In genomic region chr20:45651726-45652125, GRCh38 we compare ENCODE assay signal across 14 cellular contexts. TPM values are rescaled to one million over a fixed set of nuclear protein-coding genes. Genes with fewer than 3 reads are reported as not detected.
DNase-seq lines count a peak whose midpoint lies in the region; ATAC-seq, FAIRE-seq and TF ChIP-seq lines count a peak whose summit lies in the region.
"Not testable (repeated sequence)": the region's sequence is repeated elsewhere in the genome, so short reads cannot be mapped to it uniquely, and the experiment has no call there.
"Had no signal": no experiment of that assay in that cellular context is flagged by ENCODE, and none has a peak within 500 bp of the region (broad histone marks: within the 10 kb centered on the region; RNA-seq: fewer than 3 reads in every experiment).

No MANE protein-coding gene starts in this region.

- not testable (repeated sequence) for BruUV-seq in Caco-2 (replicated peaks; lab: Mats Ljungman, UMichigan); HepG2 (replicated peaks; lab: Mats Ljungman, UMichigan)

- intact Hi-C loops in Caco-2 (cut with micrococcal nuclease; ENCODE audit: unreplicated experiment); HepG2 (cut with micrococcal nuclease; ENCODE audit: unreplicated experiment); transverse colon (cut with DNase I; ENCODE audit: low total_unique reads): not testable (repeated sequence)

- not testable (repeated sequence) for TF ChIP-seq CTCF in Caco-2 (IDR thresholded peaks at IDR 0.05; ENCODE audit: insufficient read depth in 1 of 2, low read depth in 1 of 2, low read length in 1 of 2, severe bottlenecking in 1 of 2, unreplicated experiment in 1 of 2); GM12865 (IDR thresholded peaks at IDR 0.05; ENCODE audit: insufficient read depth, low read depth, low read length, missing control alignments); HepG2 (CRISPR knock-in tag; IDR thresholded peaks at IDR 0.05); transverse colon (IDR thresholded peaks at IDR 0.05)

- not testable (repeated sequence) for H3K27me3 Mint-ChIP-seq in Caco-2 (ENCODE audit: insufficient read depth, unreplicated experiment)

- ATAC-seq in HepG2, result not testable (repeated sequence)

- WGBS in HepG2 (ENCODE audit: low lambda C conversion rate), result 30% methylated on average over 7 of the region's 7 CpGs
- WGBS in transverse colon (ENCODE audit: low coverage in 1 of 2), 2 donors, result 76% methylated on average over 7 of the region's 7 CpGs; no CpG with 5 or more reads in 1 of the 2 donors

- H3K9me3 Mint-ChIP-seq in Caco-2 (ENCODE audit: unreplicated experiment), result not testable (repeated sequence)

- CTCF ChIA-PET in Caco-2 (lab: Charles Lee), result interaction anchor here (0.7 kb wide), 1 partner anchor 119 kb away, joined by 3 read pairs; no protein-coding TSS in a partner anchor
- CTCF ChIA-PET in HepG2 (lab: Yijun Ruan, JAX; ENCODE audit: low intra/inter-chr PET ratio, low total read pairs), result not testable (repeated sequence)

- H3K4me3 ChIP-seq in Caco-2 (ENCODE audit: low read depth, low read length); GM12865 (ENCODE audit: low read depth, low read length); HepG2 (replicated peaks in 1 of 3; ENCODE audit: insufficient read depth in 1 of 3, low read depth in 2 of 3, low read length in 3 of 3); transverse colon: not testable (repeated sequence)

- TF ChIP-seq POLR2A in HepG2 (IDR thresholded peaks at IDR 0.05; ENCODE audit: insufficient read depth in 1 of 2, low read depth in 2 of 2, low read length in 2 of 2); transverse colon (IDR thresholded peaks at IDR 0.05): not testable (repeated sequence)

- peaks cover 19% of the 10 kb centered on the region for H3K4me1 ChIP-seq in Caco-2
- not testable (repeated sequence) for H3K4me1 ChIP-seq in HepG2 (ENCODE audit: insufficient read depth, low read length); transverse colon

- H3K4me3 Mint-ChIP-seq in Caco-2 (ENCODE audit: unreplicated experiment), result not testable (repeated sequence)

- not testable (repeated sequence) for H3K27ac Mint-ChIP-seq in Caco-2 (ENCODE audit: unreplicated experiment)

- not testable (repeated sequence) for H2AFZ ChIP-seq in HepG2 (ENCODE audit: low read length)

- not testable (repeated sequence) for H4K20me1 ChIP-seq in HepG2 (ENCODE audit: insufficient read depth, low read length)

- peak overlapping the region; percentile 30 for H3K4me2 ChIP-seq in HepG2 (ENCODE audit: low read depth, low read length)

- H3K9ac ChIP-seq in HepG2 (ENCODE audit: insufficient read depth, low read depth, low read length), result not testable (repeated sequence)

- H3K36me3 Mint-ChIP-seq in Caco-2 (ENCODE audit: insufficient read depth, unreplicated experiment), result not testable (repeated sequence)

- peaks cover 17% of the 10 kb centered on the region for H3K4me1 Mint-ChIP-seq in Caco-2 (ENCODE audit: low read depth, unreplicated experiment)

- not testable (repeated sequence) for TF ChIP-seq RAD21 in HepG2 (CRISPR knock-in tag; IDR thresholded peaks at IDR 0.05)

- not testable (repeated sequence) for H3K27me3 ChIP-seq in Caco-2 (replicated peaks; ENCODE audit: control insufficient read depth, insufficient read depth, low read length); HepG2 (ENCODE audit: control insufficient read depth in 1 of 2, insufficient read depth in 2 of 2, low read length in 2 of 2); transverse colon

- H3K36me3 ChIP-seq in Caco-2 (ENCODE audit: control insufficient read depth, insufficient read depth, low read length); HepG2 (replicated peaks in 1 of 2; ENCODE audit: control insufficient read depth in 1 of 2, insufficient read depth in 2 of 2, low read length in 2 of 2); transverse colon: not testable (repeated sequence)

- peak; percentile 51 for FAIRE-seq in HepG2 (lab: Jason Lieb, UNC)

- not testable (repeated sequence) for H3K9me3 ChIP-seq in Caco-2; HepG2 (ENCODE audit: low read length); transverse colon

- POLR2A ChIA-PET in Caco-2 (lab: Charles Lee); HepG2 (lab: Yijun Ruan, JAX): not testable (repeated sequence)

- peak; percentile 50 to 57 for DNase-seq in Caco-2
- peak; percentile 3 for DNase-seq in GM12865 (ENCODE audit: low read depth)
- peak; percentile 16 to 17 for DNase-seq in NCI-H187 (lab: John Stamatoyannopoulos, UW)
- peak; percentile 2 for DNase-seq in NCI-H2171 treated with DMSO at 0.1 percent for 48 hours (lab: John Stamatoyannopoulos, UW)
- DNase-seq in NCI-H526 (lab: John Stamatoyannopoulos, UW), result peak; percentile 21 to 55
- peak; percentile 15 to 47 for DNase-seq in SHP77 (lab: John Stamatoyannopoulos, UW)
- DNase-seq in HepG2 (ENCODE audit: low spot score), result peak; percentile 29
- peak; percentile 23 for DNase-seq in transverse colon

- H3K79me2 ChIP-seq in HepG2 (ENCODE audit: insufficient read depth, low read length), result not testable (repeated sequence)

- TF ChIP-seq EP300 in HepG2 (IDR thresholded peaks at IDR 0.05; ENCODE audit: low read depth in 2 of 2, low read length in 2 of 2); HepG2 (CRISPR knock-in tag; IDR thresholded peaks at IDR 0.05; ENCODE audit: borderline replicate concordance); transverse colon (IDR thresholded peaks at IDR 0.05; ENCODE audit: low read depth): not testable (repeated sequence)

- H3K27ac ChIP-seq in HepG2 (ENCODE audit: extremely low read length, insufficient read depth, low read length); transverse colon: not testable (repeated sequence)

- in situ Hi-C loops in HepG2 (cut with HindIII; ENCODE audit: extremely low pct_ligation_motif_present, low pct_unique_long_range_greater_than_20kb); transverse colon (cut with MboI; ENCODE audit: low pct_ligation_motif_present in 1 of 4, low pct_unique_long_range_greater_than_20kb in 1 of 4, low sequenced_read_pairs in 3 of 4): not testable (repeated sequence)

RNA-seq across cellular contexts. Expression of gene WFDC11, which starts 18.3 kb away (rescaled TPM):
- total RNA-seq in Caco-2 (2022) (not detected in 2 replicates), HepG2 (2016; rRNA removed; fragmentation: Illumina TruSeq; extraction: Trizol) (not detected in 2 replicates), transverse colon (not detected)
- not detected in 2 replicates for total RNA-seq in HepG2 (2016; cell fraction: cytosol; rRNA removed; fragmentation: Illumina TruSeq; extraction: Trizol; ENCODE audit: low read depth)
- not detected in 2 replicates for total RNA-seq in HepG2 (2016; cell fraction: insoluble cytoplasmic fraction; rRNA removed; fragmentation: Illumina TruSeq; extraction: Trizol)
- not detected in 2 replicates for total RNA-seq in HepG2 (2016; cell fraction: membrane; rRNA removed; fragmentation: Illumina TruSeq; extraction: Trizol)
- not detected in 2 replicates for total RNA-seq in HepG2 (2016; cell fraction: nucleus; rRNA removed; fragmentation: Illumina TruSeq; extraction: Trizol)
- not detected in 2 replicates for polyA plus RNA-seq in HepG2 (2011; rRNA removed)
- not detected in 2 replicates for polyA plus RNA-seq in HepG2 (2011; cell fraction: cytosol; rRNA removed)
- polyA plus RNA-seq in HepG2 (2011; cell fraction: nucleus; rRNA removed), result not detected in 2 replicates
- not detected in 2 replicates for polyA plus RNA-seq in HepG2 (2012)
- polyA plus RNA-seq in HepG2 (2016; cell fraction: cytosol; fragmentation: Illumina TruSeq; extraction: Trizol; ENCODE audit: low read depth), result not detected in 2 replicates
- polyA plus RNA-seq in HepG2 (2016; cell fraction: insoluble cytoplasmic fraction; fragmentation: Illumina TruSeq; extraction: Trizol; ENCODE audit: low read depth), result not detected in 2 replicates
- polyA plus RNA-seq in HepG2 (2016; cell fraction: membrane; fragmentation: Illumina TruSeq; extraction: Trizol; ENCODE audit: low read depth), result not detected in 2 replicates
- polyA plus RNA-seq in HepG2 (2016; cell fraction: nucleus; fragmentation: Illumina TruSeq; extraction: Trizol; ENCODE audit: insufficient read depth, low read depth), result not detected in 2 replicates
- polyA minus RNA-seq in HepG2 (2011; rRNA and poly(A)+ RNA removed; ENCODE audit: low replicate concordance), result not detected in 2 replicates
- polyA minus RNA-seq in HepG2 (2011; cell fraction: cytosol; rRNA and poly(A)+ RNA removed), result not detected in 2 replicates
- polyA minus RNA-seq in HepG2 (2011; cell fraction: nucleus; rRNA and poly(A)+ RNA removed), result not detected in 2 replicates
- total RNA-seq: A172; CD4-positive, CD25-positive, alpha-beta regulatory T cell; H4; NCI-H460; T-helper 1 cell treated with Interleukin-12 subunit alpha and Interleukin-12 subunit beta and Interleukin-4 antibody, amounts not matched to agents 30 ng/mL and 1 ng/mL, for 36 hours had no signal
- polyA plus RNA-seq: AG04450; CD4-positive, CD25-positive, alpha-beta regulatory T cell had no signal

RNA-seq across cellular contexts. Expression of gene WFDC9, which starts 20.6 kb away (rescaled TPM):
- not detected in 2 replicates for total RNA-seq in Caco-2 (2022)
- not detected in 2 replicates for total RNA-seq in HepG2 (2016; rRNA removed; fragmentation: Illumina TruSeq; extraction: Trizol)
- total RNA-seq in HepG2 (2016; cell fraction: cytosol; rRNA removed; fragmentation: Illumina TruSeq; extraction: Trizol; ENCODE audit: low read depth), result not detected in 2 replicates
- not detected in 2 replicates for total RNA-seq in HepG2 (2016; cell fraction: insoluble cytoplasmic fraction; rRNA removed; fragmentation: Illumina TruSeq; extraction: Trizol)
- not detected in 2 replicates for total RNA-seq in HepG2 (2016; cell fraction: membrane; rRNA removed; fragmentation: Illumina TruSeq; extraction: Trizol)
- total RNA-seq in HepG2 (2016; cell fraction: nucleus; rRNA removed; fragmentation: Illumina TruSeq; extraction: Trizol), result not detected in 2 replicates
- polyA plus RNA-seq in HepG2 (2011; rRNA removed), result not detected in 2 replicates
- not detected in 2 replicates for polyA plus RNA-seq in HepG2 (2011; cell fraction: cytosol; rRNA removed)
- polyA plus RNA-seq in HepG2 (2011; cell fraction: nucleus; rRNA removed), result not detected in 2 replicates
- not detected in 2 replicates for polyA plus RNA-seq in HepG2 (2012)
- polyA plus RNA-seq in HepG2 (2016; cell fraction: cytosol; fragmentation: Illumina TruSeq; extraction: Trizol; ENCODE audit: low read depth), result not detected in 2 replicates
- not detected in 2 replicates for polyA plus RNA-seq in HepG2 (2016; cell fraction: insoluble cytoplasmic fraction; fragmentation: Illumina TruSeq; extraction: Trizol; ENCODE audit: low read depth)
- polyA plus RNA-seq in HepG2 (2016; cell fraction: membrane; fragmentation: Illumina TruSeq; extraction: Trizol; ENCODE audit: low read depth), result not detected in 2 replicates
- not detected in 2 replicates for polyA plus RNA-seq in HepG2 (2016; cell fraction: nucleus; fragmentation: Illumina TruSeq; extraction: Trizol; ENCODE audit: insufficient read depth, low read depth)
- not detected in 2 replicates for polyA minus RNA-seq in HepG2 (2011; rRNA and poly(A)+ RNA removed; ENCODE audit: low replicate concordance)
- polyA minus RNA-seq in HepG2 (2011; cell fraction: cytosol; rRNA and poly(A)+ RNA removed), result not detected in 2 replicates
- polyA minus RNA-seq in HepG2 (2011; cell fraction: nucleus; rRNA and poly(A)+ RNA removed), result not detected in 2 replicates
- not detected for total RNA-seq in transverse colon
- total RNA-seq: A172; CD4-positive, CD25-positive, alpha-beta regulatory T cell; H4; NCI-H460; T-helper 1 cell treated with Interleukin-12 subunit alpha and Interleukin-12 subunit beta and Interleukin-4 antibody, amounts not matched to agents 30 ng/mL and 1 ng/mL, for 36 hours had no signal
- polyA plus RNA-seq: AG04450; CD4-positive, CD25-positive, alpha-beta regulatory T cell had no signal

RNA-seq across cellular contexts. Expression of gene WFDC10A, which starts 22.2 kb away (rescaled TPM):
- total RNA-seq in Caco-2 (2022), result not detected in 2 replicates
- not detected in 2 replicates for total RNA-seq in HepG2 (2016; rRNA removed; fragmentation: Illumina TruSeq; extraction: Trizol)
- total RNA-seq in HepG2 (2016; cell fraction: cytosol; rRNA removed; fragmentation: Illumina TruSeq; extraction: Trizol; ENCODE audit: low read depth), result not detected in 2 replicates
- not detected in 2 replicates for total RNA-seq in HepG2 (2016; cell fraction: insoluble cytoplasmic fraction; rRNA removed; fragmentation: Illumina TruSeq; extraction: Trizol)
- not detected in 2 replicates for total RNA-seq in HepG2 (2016; cell fraction: membrane; rRNA removed; fragmentation: Illumina TruSeq; extraction: Trizol)
- total RNA-seq in HepG2 (2016; cell fraction: nucleus; rRNA removed; fragmentation: Illumina TruSeq; extraction: Trizol), result not detected in 2 replicates
- not detected in 2 replicates for polyA plus RNA-seq in HepG2 (2011; rRNA removed)
- polyA plus RNA-seq in HepG2 (2011; cell fraction: cytosol; rRNA removed), result not detected in 2 replicates
- polyA plus RNA-seq in HepG2 (2011; cell fraction: nucleus; rRNA removed), result not detected in 2 replicates
- polyA plus RNA-seq in HepG2 (2012), result not detected in 2 replicates
- not detected in 2 replicates for polyA plus RNA-seq in HepG2 (2016; cell fraction: cytosol; fragmentation: Illumina TruSeq; extraction: Trizol; ENCODE audit: low read depth)
- polyA plus RNA-seq in HepG2 (2016; cell fraction: insoluble cytoplasmic fraction; fragmentation: Illumina TruSeq; extraction: Trizol; ENCODE audit: low read depth), result not detected in 2 replicates
- not detected in 2 replicates for polyA plus RNA-seq in HepG2 (2016; cell fraction: membrane; fragmentation: Illumina TruSeq; extraction: Trizol; ENCODE audit: low read depth)
- not detected in 2 replicates for polyA plus RNA-seq in HepG2 (2016; cell fraction: nucleus; fragmentation: Illumina TruSeq; extraction: Trizol; ENCODE audit: insufficient read depth, low read depth)
- not detected in 2 replicates for polyA minus RNA-seq in HepG2 (2011; rRNA and poly(A)+ RNA removed; ENCODE audit: low replicate concordance)
- not detected in 2 replicates for polyA minus RNA-seq in HepG2 (2011; cell fraction: cytosol; rRNA and poly(A)+ RNA removed)
- polyA minus RNA-seq in HepG2 (2011; cell fraction: nucleus; rRNA and poly(A)+ RNA removed), result not detected in 2 replicates
- not detected for total RNA-seq in transverse colon
- total RNA-seq: A172; CD4-positive, CD25-positive, alpha-beta regulatory T cell; H4; NCI-H460; T-helper 1 cell treated with Interleukin-12 subunit alpha and Interleukin-12 subunit beta and Interleukin-4 antibody, amounts not matched to agents 30 ng/mL and 1 ng/mL, for 36 hours had no signal
- polyA plus RNA-seq: AG04450; CD4-positive, CD25-positive, alpha-beta regulatory T cell had no signal

RNA-seq across cellular contexts. Expression of gene WFDC13, which starts 50.1 kb away (rescaled TPM):
- total RNA-seq in Caco-2 (2022) (not detected in 2 replicates), HepG2 (2016; rRNA removed; fragmentation: Illumina TruSeq; extraction: Trizol) (not detected in 2 replicates), transverse colon (not detected)
- total RNA-seq in HepG2 (2016; cell fraction: cytosol; rRNA removed; fragmentation: Illumina TruSeq; extraction: Trizol; ENCODE audit: low read depth), result not detected in 2 replicates
- total RNA-seq in HepG2 (2016; cell fraction: insoluble cytoplasmic fraction; rRNA removed; fragmentation: Illumina TruSeq; extraction: Trizol), result not detected in 2 replicates
- not detected in 2 replicates for total RNA-seq in HepG2 (2016; cell fraction: membrane; rRNA removed; fragmentation: Illumina TruSeq; extraction: Trizol)
- total RNA-seq in HepG2 (2016; cell fraction: nucleus; rRNA removed; fragmentation: Illumina TruSeq; extraction: Trizol), result not detected in 2 replicates
- polyA plus RNA-seq in HepG2 (2011; rRNA removed), result not detected in 2 replicates
- not detected in 2 replicates for polyA plus RNA-seq in HepG2 (2011; cell fraction: cytosol; rRNA removed)
- polyA plus RNA-seq in HepG2 (2011; cell fraction: nucleus; rRNA removed), result not detected in 2 replicates
- not detected in 2 replicates for polyA plus RNA-seq in HepG2 (2012)
- polyA plus RNA-seq in HepG2 (2016; cell fraction: cytosol; fragmentation: Illumina TruSeq; extraction: Trizol; ENCODE audit: low read depth), result not detected in 2 replicates
- not detected in 2 replicates for polyA plus RNA-seq in HepG2 (2016; cell fraction: insoluble cytoplasmic fraction; fragmentation: Illumina TruSeq; extraction: Trizol; ENCODE audit: low read depth)
- polyA plus RNA-seq in HepG2 (2016; cell fraction: membrane; fragmentation: Illumina TruSeq; extraction: Trizol; ENCODE audit: low read depth), result not detected in 2 replicates
- not detected in 2 replicates for polyA plus RNA-seq in HepG2 (2016; cell fraction: nucleus; fragmentation: Illumina TruSeq; extraction: Trizol; ENCODE audit: insufficient read depth, low read depth)
- polyA minus RNA-seq in HepG2 (2011; rRNA and poly(A)+ RNA removed; ENCODE audit: low replicate concordance), result not detected in 2 replicates
- not detected in 2 replicates for polyA minus RNA-seq in HepG2 (2011; cell fraction: cytosol; rRNA and poly(A)+ RNA removed)
- polyA minus RNA-seq in HepG2 (2011; cell fraction: nucleus; rRNA and poly(A)+ RNA removed), result not detected in 2 replicates
- total RNA-seq: A172; CD4-positive, CD25-positive, alpha-beta regulatory T cell; H4; NCI-H460; T-helper 1 cell treated with Interleukin-12 subunit alpha and Interleukin-12 subunit beta and Interleukin-4 antibody, amounts not matched to agents 30 ng/mL and 1 ng/mL, for 36 hours had no signal
- polyA plus RNA-seq: AG04450; CD4-positive, CD25-positive, alpha-beta regulatory T cell had no signal

RNA-seq across cellular contexts. Expression of gene WFDC10B, which starts 53.1 kb away (rescaled TPM):
- total RNA-seq in Caco-2 (2022) (not detected in 2 replicates), HepG2 (2016; rRNA removed; fragmentation: Illumina TruSeq; extraction: Trizol) (not detected in 2 replicates), transverse colon (1 to 10 TPM in 1 of 4 donors, not detected in 3; 1.9 TPM)
- not detected in 2 replicates for total RNA-seq in HepG2 (2016; cell fraction: cytosol; rRNA removed; fragmentation: Illumina TruSeq; extraction: Trizol; ENCODE audit: low read depth)
- not detected in 2 replicates for total RNA-seq in HepG2 (2016; cell fraction: insoluble cytoplasmic fraction; rRNA removed; fragmentation: Illumina TruSeq; extraction: Trizol)
- total RNA-seq in HepG2 (2016; cell fraction: membrane; rRNA removed; fragmentation: Illumina TruSeq; extraction: Trizol), result not detected in 2 replicates
- total RNA-seq in HepG2 (2016; cell fraction: nucleus; rRNA removed; fragmentation: Illumina TruSeq; extraction: Trizol), result not detected in 2 replicates
- polyA plus RNA-seq in HepG2 (2011; rRNA removed), result 0.24 TPM in 1 of 2 replicates, not detected in the other
- not detected in 2 replicates for polyA plus RNA-seq in HepG2 (2011; cell fraction: cytosol; rRNA removed)
- polyA plus RNA-seq in HepG2 (2011; cell fraction: nucleus; rRNA removed), result 0.38 TPM in 1 of 2 replicates, not detected in the other
- polyA plus RNA-seq in HepG2 (2012), result not detected in 2 replicates
- polyA plus RNA-seq in HepG2 (2016; cell fraction: cytosol; fragmentation: Illumina TruSeq; extraction: Trizol; ENCODE audit: low read depth), result not detected in 2 replicates
- polyA plus RNA-seq in HepG2 (2016; cell fraction: insoluble cytoplasmic fraction; fragmentation: Illumina TruSeq; extraction: Trizol; ENCODE audit: low read depth), result not detected in 2 replicates
- not detected in 2 replicates for polyA plus RNA-seq in HepG2 (2016; cell fraction: membrane; fragmentation: Illumina TruSeq; extraction: Trizol; ENCODE audit: low read depth)
- polyA plus RNA-seq in HepG2 (2016; cell fraction: nucleus; fragmentation: Illumina TruSeq; extraction: Trizol; ENCODE audit: insufficient read depth, low read depth), result not detected in 2 replicates
- not detected in 2 replicates for polyA minus RNA-seq in HepG2 (2011; rRNA and poly(A)+ RNA removed; ENCODE audit: low replicate concordance)
- polyA minus RNA-seq in HepG2 (2011; cell fraction: cytosol; rRNA and poly(A)+ RNA removed), result not detected in 2 replicates
- not detected in 2 replicates for polyA minus RNA-seq in HepG2 (2011; cell fraction: nucleus; rRNA and poly(A)+ RNA removed)
- total RNA-seq: A172; CD4-positive, CD25-positive, alpha-beta regulatory T cell; H4; NCI-H460; T-helper 1 cell treated with Interleukin-12 subunit alpha and Interleukin-12 subunit beta and Interleukin-4 antibody, amounts not matched to agents 30 ng/mL and 1 ng/mL, for 36 hours had no signal
- polyA plus RNA-seq: AG04450; CD4-positive, CD25-positive, alpha-beta regulatory T cell had no signal

Comparison
In these comparisons a context has a peak if more than half of its experiments do, and no peak if none do; other contexts are left out.
1. DNase-seq: peak in every context shown above with its lines; median percentile 54 in Caco-2; 38 in NCI-H526; 31 in SHP77; 29 in HepG2; 23 in transverse colon; 16 in NCI-H187; 3 in GM12865; 2 in NCI-H2171 treated with DMSO at 0.1 percent for 48 hours.